15 cellular contexts compared by ENCODE assay signal in the genomic region with DNA sequence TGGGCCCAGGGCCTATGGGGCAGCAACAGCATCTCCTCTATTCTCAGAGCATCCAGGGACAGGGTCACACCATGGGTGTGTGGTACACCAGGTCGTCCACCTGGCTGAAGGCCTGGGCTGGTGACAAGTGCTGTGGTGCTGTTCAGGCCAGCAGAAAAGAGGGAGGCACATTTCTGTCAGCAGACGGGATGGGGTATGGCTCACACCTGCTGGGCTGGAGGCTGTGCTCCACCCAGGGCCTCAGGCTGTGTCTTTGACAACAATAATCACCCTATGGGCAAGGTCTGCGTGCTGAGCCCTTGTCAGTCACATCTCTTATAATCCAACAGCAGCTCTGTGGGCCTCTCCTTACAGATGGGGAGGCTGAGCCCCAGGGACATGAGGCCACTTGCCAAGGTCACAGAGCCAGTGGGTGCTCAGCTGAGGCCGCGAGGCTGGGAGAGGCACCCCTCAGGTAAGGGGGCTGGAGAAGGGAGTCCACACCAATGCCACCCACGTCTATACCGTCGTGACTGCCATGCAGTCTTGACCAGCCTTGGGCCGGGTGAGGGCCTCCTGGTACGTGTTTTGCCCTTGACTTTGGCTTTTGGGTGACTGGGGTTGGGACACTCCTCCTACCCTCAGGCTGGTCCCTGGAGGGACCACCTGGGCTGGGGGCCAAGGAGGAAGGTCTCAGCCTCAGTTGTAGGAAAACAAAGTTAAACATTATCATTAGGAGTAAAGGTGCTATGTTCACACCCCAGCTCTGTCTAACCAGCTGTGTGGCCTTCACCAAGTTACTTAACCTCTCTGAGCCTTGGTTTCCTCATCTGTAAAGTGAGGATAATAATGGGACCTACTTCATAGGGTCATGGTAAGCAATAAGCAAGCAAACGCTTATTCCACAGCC. TPM values are rescaled to one million over a fixed set of nuclear protein-coding genes. Genes with fewer than 3 reads are reported as not detected.
DNase-seq lines count a peak whose midpoint lies in the region; TF ChIP-seq lines count a peak whose summit lies in the region.
"Had no signal": no experiment of that assay in that cellular context is flagged by ENCODE, and none has a peak within 500 bp of the region (broad histone marks: within the 10 kb centered on the region; RNA-seq: fewer than 3 reads in every experiment).

No MANE protein-coding gene starts in this region.

- TF ChIP-seq POLR2A in Peyer's patch (IDR thresholded peaks at IDR 0.05) = no peak

- no peaks in the 10 kb centered on the region for H3K27me3 ChIP-seq in Peyer's patch
- H3K27me3 ChIP-seq: esophagus squamous epithelium, SJCRH30, thyroid gland had no signal

- peak overlapping the region; percentile 42 to 85 (median 78) for H3K4me3 Mint-ChIP-seq in immature natural killer cell

- no peaks in the 10 kb centered on the region for H3K9me3 Mint-ChIP-seq in immature natural killer cell

- peak; percentile 54 for DNase-seq in activated CD8-positive, alpha-beta memory T cell treated with anti-CD3 and anti-CD28 coated beads for 24 hours
- DNase-seq in activated CD8-positive, alpha-beta memory T cell treated with anti-CD3 and anti-CD28 coated beads, Interleukin-2, amount 50 U/mL, for 4 hours = no peak
- DNase-seq in Peyer's patch (peak in 2 of 3 donors; percentile 14 to 34), immature natural killer cell (no peak), MV-4-11 (lab: John Stamatoyannopoulos, UW) (no peak), SIG-M5 treated with dmso at 0.1 percent for 504 hours (lab: John Stamatoyannopoulos, UW; ENCODE audit: unreplicated experiment) (no peak)
- peak; percentile 21 for DNase-seq in stimulated activated CD8-positive, alpha-beta memory T cell treated with anti-CD3 and anti-CD28 coated beads, Interleukin-4, amount 100 ng/mL, for 48 hours
- no peak for DNase-seq in activated naive CD4-positive, alpha-beta T cell treated with Interleukin-2 at 50 U/mL for 16 hours
- DNase-seq: DMS79, esophagus squamous epithelium, mucosa of descending colon, NCI-H1436 treated with DMSO at 0.1 percent for 48 hours, SJCRH30, thyroid gland had no signal

- no peak overlapping the region for H3K4me3 ChIP-seq in Peyer's patch
- H3K4me3 ChIP-seq: esophagus squamous epithelium, HAP-1, mucosa of descending colon, SJCRH30, thyroid gland had no signal

- peaks cover 2 to 8% (median 7%) of the 10 kb centered on the region in 3 donors for H3K27me3 Mint-ChIP-seq in immature natural killer cell (ENCODE audit: low read depth in 3 of 3)

- TF ChIP-seq CTCF in Peyer's patch (IDR thresholded peaks at IDR 0.05) = no peak

- peak overlapping the region in 1 of 6 donors; percentile 74 for H3K27ac Mint-ChIP-seq in immature natural killer cell

- peaks cover 8 to 18% of the 10 kb centered on the region in 2 donors for H3K4me1 Mint-ChIP-seq in immature natural killer cell

- H3K4me1 ChIP-seq in Peyer's patch = peaks cover 0 to 11% (median 5%) of the 10 kb centered on the region in 4 donors
- H3K4me1 ChIP-seq: HAP-1 had no signal

- no peaks in the 10 kb centered on the region for H3K9me3 ChIP-seq in Peyer's patch
- H3K9me3 ChIP-seq: esophagus squamous epithelium, HAP-1, mucosa of descending colon, SJCRH30, thyroid gland had no signal

- no peak overlapping the region for H3K27ac ChIP-seq in Peyer's patch
- H3K27ac ChIP-seq: SJCRH30 had no signal

- H3K36me3 ChIP-seq in Peyer's patch = no peaks in the 10 kb centered on the region
- H3K36me3 ChIP-seq: esophagus squamous epithelium, HAP-1, SJCRH30, thyroid gland had no signal

- no peaks in the 10 kb centered on the region for H3K36me3 Mint-ChIP-seq in immature natural killer cell

RNA-seq across cellular contexts. Expression of a gene that starts 5.6 kb away (rescaled TPM):
- 10 to 100 TPM; 16.5 to 52.0 (median 40.2) TPM for total RNA-seq in Peyer's patch
- 1 to 10 TPM; 5.1 to 6.6 (median 6.0) TPM for polyA plus RNA-seq in immature natural killer cell

Comparison
In these comparisons a context has a peak if more than half of its experiments do, and no peak if none do; other contexts are left out.
1. DNase-seq: peak in activated CD8-positive, alpha-beta memory T cell treated with anti-CD3 and anti-CD28 coated beads for 24 hours (single experiment), Peyer's patch (2 of 3) and stimulated activated CD8-positive, alpha-beta memory T cell treated with anti-CD3 and anti-CD28 coated beads, Interleukin-4, amount 100 ng/mL, for 48 hours (single experiment); none in activated CD8-positive, alpha-beta memory T cell treated with anti-CD3 and anti-CD28 coated beads, Interleukin-2, amount 50 U/mL, for 4 hours (single experiment), immature natural killer cell (0 of 3), MV-4-11 (single experiment), SIG-M5 treated with dmso at 0.1 percent for 504 hours (single experiment) and activated naive CD4-positive, alpha-beta T cell treated with Interleukin-2 at 50 U/mL for 16 hours (single experiment).